16 cellular contexts compared by ENCODE assay signal in genomic region chr3:134874737-134875413, GRCh38.
DNase-seq lines count a peak whose midpoint lies in the region; ATAC-seq, FAIRE-seq and TF ChIP-seq lines count a peak whose summit lies in the region.
"Had no signal": no experiment of that assay in that cellular context is flagged by ENCODE, and none has a peak within 500 bp of the region (broad histone marks: within the 10 kb centered on the region; RNA-seq: fewer than 3 reads in every experiment).

No MANE protein-coding gene starts in this region.

- TF ChIP-seq CTCF in MCF 10A (IDR thresholded peaks at IDR 0.05; ENCODE audit: unreplicated experiment): no peak
- TF ChIP-seq CTCF in breast epithelium (IDR thresholded peaks at IDR 0.05): no peak
- TF ChIP-seq CTCF in coronary artery (IDR thresholded peaks at IDR 0.05): no peak

- H3K36me3 Mint-ChIP-seq in MCF 10A (ENCODE audit: insufficient read depth, unreplicated experiment): no peaks in the 10 kb centered on the region
- H3K36me3 Mint-ChIP-seq in naive thymus-derived CD4-positive, alpha-beta T cell: no peaks in the 10 kb centered on the region

- no peak overlapping the region for H3K4me3 Mint-ChIP-seq in MCF 10A (ENCODE audit: unreplicated experiment)
- no peak overlapping the region for H3K4me3 Mint-ChIP-seq in naive thymus-derived CD4-positive, alpha-beta T cell

- H3K4me3 ChIP-seq in breast epithelium (no peak overlapping the region), coronary artery (no peak overlapping the region)
- no peak overlapping the region for H3K4me3 ChIP-seq in naive thymus-derived CD4-positive, alpha-beta T cell (ENCODE audit: low read length)
- H3K4me3 ChIP-seq: psoas muscle, uterus had no signal

- H3K27me3 ChIP-seq in breast epithelium: no peaks in the 10 kb centered on the region
- no peaks in the 10 kb centered on the region for H3K27me3 ChIP-seq in naive thymus-derived CD4-positive, alpha-beta T cell (ENCODE audit: control insufficient read depth in 2 of 2, insufficient read depth in 2 of 2, low read length in 2 of 2)
- H3K27me3 ChIP-seq: uterus had no signal

- POLR2A ChIA-PET in MCF 10A (lab: Yijun Ruan, JAX): no interaction called here
- POLR2A ChIA-PET in naive thymus-derived CD4-positive, alpha-beta T cell (lab: Charles Lee): no interaction called here

- no peaks in the 10 kb centered on the region for H3K9me3 ChIP-seq in breast epithelium
- H3K9me3 ChIP-seq in naive thymus-derived CD4-positive, alpha-beta T cell (ENCODE audit: control insufficient read depth in 2 of 3, low read length in 3 of 3): no peaks in the 10 kb centered on the region
- H3K9me3 ChIP-seq: psoas muscle, uterus had no signal

- H3K4me1 ChIP-seq in breast epithelium: no peaks in the 10 kb centered on the region
- H3K4me1 ChIP-seq in naive thymus-derived CD4-positive, alpha-beta T cell (ENCODE audit: control insufficient read depth in 2 of 2, insufficient read depth in 2 of 2, low read length in 2 of 2): no peaks in the 10 kb centered on the region
- H3K4me1 ChIP-seq: uterus had no signal

- peaks cover 8% of the 10 kb centered on the region for H3K9me3 Mint-ChIP-seq in MCF 10A (ENCODE audit: unreplicated experiment)
- peaks cover 0 to 6% (median 0%) of the 10 kb centered on the region in 11 donors for H3K9me3 Mint-ChIP-seq in naive thymus-derived CD4-positive, alpha-beta T cell

- DNase-seq in MCF 10A (ENCODE audit: unreplicated experiment): peak; percentile 37
- DNase-seq in breast epithelium (ENCODE audit: low spot score in 2 of 2): no peak
- DNase-seq in NCI-H146 (lab: John Stamatoyannopoulos, UW): peak; percentile 97
- peak; percentile 64 to 97 for DNase-seq in cerebellar nuclear complex (lab: John Stamatoyannopoulos, UW)
- DNase-seq in GM19238 (ENCODE audit: insufficient read length, low spot score): no peak
- no peak for DNase-seq in urothelium cell line (ENCODE audit: low spot score)
- DNase-seq in naive thymus-derived CD4-positive, alpha-beta T cell: no peak
- DNase-seq in coronary artery (ENCODE audit: low spot score): no peak
- DNase-seq: activated CD4-positive, alpha-beta T cell treated with anti-CD3 and anti-CD28 coated beads for 4 hours; glutamatergic neuron; kidney; NCI-H187 treated with DMSO at 0.1 percent for 48 hours; psoas muscle; stimulated activated CD4-positive, alpha-beta T cell treated with anti-CD3 and anti-CD28 coated beads, Interleukin-2, amount 100 ng/mL, for 48 hours; uterus had no signal

- intact Hi-C loops in MCF 10A (cut with micrococcal nuclease) (no loop called here), breast epithelium (cut with DNase I; ENCODE audit: low total_unique reads) (no loop called here)
- intact Hi-C loops in naive thymus-derived CD4-positive, alpha-beta T cell (cut with micrococcal nuclease): no loop called here

- no peak overlapping the region for H3K27ac Mint-ChIP-seq in MCF 10A (ENCODE audit: low read depth, unreplicated experiment)
- no peak overlapping the region for H3K27ac Mint-ChIP-seq in naive thymus-derived CD4-positive, alpha-beta T cell

- H3K27me3 Mint-ChIP-seq in MCF 10A (ENCODE audit: insufficient read depth, unreplicated experiment): no peaks in the 10 kb centered on the region
- peaks cover 0 to 35% (median 4%) of the 10 kb centered on the region in 5 donors for H3K27me3 Mint-ChIP-seq in naive thymus-derived CD4-positive, alpha-beta T cell

- no peaks in the 10 kb centered on the region for H3K4me1 Mint-ChIP-seq in MCF 10A (ENCODE audit: insufficient read depth, unreplicated experiment)
- H3K4me1 Mint-ChIP-seq in naive thymus-derived CD4-positive, alpha-beta T cell: no peaks in the 10 kb centered on the region

- no peak overlapping the region for H3K27ac ChIP-seq in breast epithelium
- no peak overlapping the region for H3K27ac ChIP-seq in naive thymus-derived CD4-positive, alpha-beta T cell (ENCODE audit: low read depth, low read length)
- H3K27ac ChIP-seq in coronary artery: no peak overlapping the region
- H3K27ac ChIP-seq: psoas muscle, uterus had no signal

- H3K36me3 ChIP-seq in breast epithelium: no peaks in the 10 kb centered on the region
- no peaks in the 10 kb centered on the region for H3K36me3 ChIP-seq in naive thymus-derived CD4-positive, alpha-beta T cell (ENCODE audit: control insufficient read depth in 2 of 3, insufficient read depth in 3 of 3, low read length in 3 of 3)
- H3K36me3 ChIP-seq: uterus had no signal

- no peak for FAIRE-seq in urothelium cell line (lab: Jason Lieb, UNC)
- FAIRE-seq: endometrium, kidney had no signal

- no peak for TF ChIP-seq POLR2A in breast epithelium (IDR thresholded peaks at IDR 0.05)

- no peak for ATAC-seq in naive thymus-derived CD4-positive, alpha-beta T cell

- CTCF ChIA-PET in MCF 10A (lab: Yijun Ruan, JAX): interaction anchor here (0.9 kb wide), 1 partner anchor 21 kb away, joined by 4 read pairs; no protein-coding TSS in a partner anchor
- CTCF ChIA-PET in naive thymus-derived CD4-positive, alpha-beta T cell (lab: Charles Lee): no interaction called here

- BruUV-seq in MCF 10A (replicated peaks; lab: Mats Ljungman, UMichigan): no TSS peak

Comparison
In these comparisons a context has a peak if more than half of its experiments do, and no peak if none do; other contexts are left out.
1. DNase-seq: peak in MCF 10A (single experiment), NCI-H146 (single experiment) and cerebellar nuclear complex (2 of 2); none in breast epithelium (0 of 2), GM19238 (single experiment), urothelium cell line (single experiment), naive thymus-derived CD4-positive, alpha-beta T cell (0 of 9) and coronary artery (single experiment).